ENCODE assay signal across 24 cellular contexts in the genomic region with DNA sequence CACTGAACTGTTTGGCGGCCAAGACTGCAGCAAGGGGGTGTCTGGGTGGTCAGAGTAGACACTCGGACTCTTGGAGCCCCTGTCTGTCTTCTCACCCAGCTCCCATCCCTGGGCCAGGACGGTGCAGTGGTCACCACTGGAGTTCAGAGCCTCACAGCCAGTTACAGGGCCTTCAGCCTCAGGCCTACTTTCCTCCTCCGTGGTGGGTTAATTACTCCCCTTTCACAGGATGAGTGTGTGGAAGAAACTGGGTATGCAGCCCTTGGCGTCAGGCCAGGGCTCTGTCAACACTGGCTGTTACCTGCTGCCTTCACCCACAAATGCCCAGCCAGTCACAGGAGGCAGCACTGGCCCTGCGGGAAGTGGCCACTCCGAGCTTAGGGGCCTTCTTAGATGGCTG. TPM values are rescaled to one million over a fixed set of nuclear protein-coding genes. Genes with fewer than 3 reads are reported as not detected.
DNase-seq lines count a peak whose midpoint lies in the region; FAIRE-seq and TF ChIP-seq lines count a peak whose summit lies in the region.
"Had no signal": no experiment of that assay in that cellular context is flagged by ENCODE, and none has a peak within 500 bp of the region (broad histone marks: within the 10 kb centered on the region; RNA-seq: fewer than 3 reads in every experiment).

No MANE protein-coding gene starts in this region.

- H2BK12ac ChIP-seq in H1 (ENCODE audit: low read depth, low read length): no peak overlapping the region

- 89% methylated on average over 7 of the region's 7 CpGs; no CpG with 5 or more reads in 1 of the 2 experiments for WGBS in H1 (ENCODE audit: extremely low coverage in 1 of 2, insufficient coverage in 1 of 2, insufficient read length in 1 of 2, insufficient replicate concordance in 2 of 2, low coverage in 1 of 2, low lambda C conversion rate in 2 of 2, missing lambda C conversion rate in 1 of 2), 2 experiments

- peak overlapping the region; percentile 63; the same call in 1 of the 2 replicates for H4K8ac ChIP-seq in H1 (ENCODE audit: extremely low read depth, insufficient read depth, low read length)

- peaks cover 0 to 11% (median 2%) of the 10 kb centered on the region in 4 experiments; a peak in 4 of 7 replicates for H3K4me1 ChIP-seq in H1 (replicated peaks in 1 of 4; ENCODE audit: control insufficient read depth in 3 of 4, insufficient read depth in 4 of 4, low read length in 3 of 4)
- H3K4me1 ChIP-seq in Karpas-422 (ENCODE audit: low read length): peaks cover 22% of the 10 kb centered on the region

- H3K14ac ChIP-seq in H1 (ENCODE audit: insufficient read length): no peak overlapping the region

- peak overlapping the region; percentile 55 for H4K91ac ChIP-seq in H1 (replicated peaks; ENCODE audit: insufficient read length, low read length)

- H3K4me2 ChIP-seq in H1 (ENCODE audit: insufficient read depth in 1 of 2, low read depth in 2 of 2, low read length in 2 of 2) (no peak overlapping the region; a peak in 1 of 4 replicates), Karpas-422 (ENCODE audit: low read depth, low read length, poor library complexity, severe bottlenecking) (no peak overlapping the region)

- H3K4me3 ChIP-seq in H1 (ENCODE audit: extremely low read depth in 1 of 4, insufficient read depth in 2 of 4, low read depth in 3 of 4, low read length in 4 of 4) (no peak overlapping the region), Karpas-422 (ENCODE audit: low read length) (no peak overlapping the region)
- H3K4me3 ChIP-seq: mucosa of descending colon, spleen had no signal

- H3K56ac ChIP-seq in H1 (replicated peaks; ENCODE audit: insufficient read length, low read depth, low read length): no peak overlapping the region

- H3K36me3 ChIP-seq in H1 (ENCODE audit: control insufficient read depth in 2 of 4, insufficient read depth in 4 of 4, low read length in 3 of 4): peaks cover 8 to 13% (median 11%) of the 10 kb centered on the region in 4 experiments; a peak in 7 of 8 replicates
- H3K36me3 ChIP-seq in Karpas-422 (ENCODE audit: insufficient read depth, low read length): peaks cover 15% of the 10 kb centered on the region

- no peak overlapping the region for H3K18ac ChIP-seq in H1 (ENCODE audit: extremely low read depth, low read length)

- H3K9ac ChIP-seq in H1 (replicated peaks in 1 of 4; ENCODE audit: extremely low read depth in 1 of 4, low read depth in 3 of 4, low read length in 3 of 4): no peak overlapping the region
- no peak overlapping the region for H3K9ac ChIP-seq in Karpas-422 (ENCODE audit: low read length)

- H3K9me2 ChIP-seq in Karpas-422 (replicated peaks; ENCODE audit: insufficient read depth, low read length): no peaks in the 10 kb centered on the region

- H4K20me1 ChIP-seq in H1 (replicated peaks in 1 of 2; ENCODE audit: control insufficient read depth in 1 of 2, insufficient read depth in 2 of 2, low read length in 2 of 2): peaks cover 12 to 17% of the 10 kb centered on the region in 2 experiments
- peaks cover 12% of the 10 kb centered on the region; the same call in 1 of the 2 replicates for H4K20me1 ChIP-seq in Karpas-422 (ENCODE audit: insufficient read depth, low read depth, low read length)

- no peak overlapping the region for H2BK20ac ChIP-seq in H1 (ENCODE audit: low read length)

- no peak overlapping the region for H3K23ac ChIP-seq in H1 (ENCODE audit: insufficient read length)

- peaks cover 4% of the 10 kb centered on the region; the same call in 1 of the 2 replicates for H3K79me1 ChIP-seq in H1 (ENCODE audit: low read depth, low read length)

- POLR2A ChIA-PET in H1 (lab: Charles Lee; ENCODE audit: partially characterized antibody): interaction anchor here (1.0 to 3.6 kb wide), 2 partner anchors 36 to 37 kb away, joined by 4 to 12 read pairs; a partner anchor contains a TSS

- no peak for FAIRE-seq in H1 (lab: Jason Lieb, UNC)

- peak overlapping the region; percentile 65; the same call in 1 of the 2 replicates for H2BK15ac ChIP-seq in H1 (ENCODE audit: low read length)

- no peaks in the 10 kb centered on the region for H3K9me3 ChIP-seq in H1 (ENCODE audit: insufficient read depth in 2 of 2, low read depth in 1 of 2, low read length in 1 of 2)
- H3K9me3 ChIP-seq in Karpas-422 (ENCODE audit: low read length): no peaks in the 10 kb centered on the region
- H3K9me3 ChIP-seq: mucosa of descending colon, spleen had no signal

- no peak overlapping the region for H4K5ac ChIP-seq in H1 (ENCODE audit: insufficient read length, low read depth, low read length)

- H2AFZ ChIP-seq in H1 (ENCODE audit: low read length) (no peak overlapping the region), Karpas-422 (ENCODE audit: low read length) (no peak overlapping the region)

- peaks cover 0 to 3% (median 0%) of the 10 kb centered on the region in 4 experiments; a peak in 2 of 7 replicates for H3K27me3 ChIP-seq in H1 (replicated peaks in 1 of 4; ENCODE audit: control insufficient read depth in 3 of 4, extremely low read depth in 1 of 4, insufficient read depth in 3 of 4, low read length in 3 of 4)
- no peaks in the 10 kb centered on the region for H3K27me3 ChIP-seq in Karpas-422 (ENCODE audit: low read length)

- H3K4ac ChIP-seq in H1 (replicated peaks; ENCODE audit: insufficient read length, low read depth, low read length): peak overlapping the region; percentile 59

- no peak overlapping the region for H2AK5ac ChIP-seq in H1 (ENCODE audit: low read depth, low read length)

- TF ChIP-seq CTCF in C4-2B (conservative IDR thresholded peaks at IDR 0.05): no peak
- TF ChIP-seq CTCF in H1 (IDR thresholded peaks at IDR 0.05; ENCODE audit: control extremely low read depth in 1 of 3, insufficient read depth in 1 of 3, low read depth in 1 of 3, low read length in 3 of 3): no peak

- TF ChIP-seq RAD21 in H1 (IDR thresholded peaks at IDR 0.05 in 1 of 2, conservative IDR thresholded peaks at IDR 0.05 in 1 of 2; ENCODE audit: low read depth in 2 of 2, low read length in 2 of 2): no peak

- peak; percentile 24 to 51 for DNase-seq in NCI-H2081 (lab: John Stamatoyannopoulos, UW)
- no peak for DNase-seq in NCI-H2081 treated with DMSO at 0.1 percent for 48 hours (lab: John Stamatoyannopoulos, UW)
- DNase-seq in NCI-H1417 treated with DMSO at 0.1 percent for 48 hours (lab: John Stamatoyannopoulos, UW): peak; percentile 26
- DNase-seq in H1 (ENCODE audit: low read depth in 1 of 2, low spot score in 2 of 2): no peak
- no peak for DNase-seq in Karpas-422
- no peak for DNase-seq in hypothalamus (lab: John Stamatoyannopoulos, UW)
- DNase-seq in dermis blood vessel endothelial cell: no peak
- DNase-seq: activated CD8-positive, alpha-beta T cell treated with anti-CD3 and anti-CD28 coated beads, Interleukin-2, amount 10 ng/mL, durations not matched to agents 7 days and 5 days; activated T-cell treated with anti-CD3 and anti-CD28 coated beads, Interleukin-2, amount 50 U/mL, for 4 hours; DND-41; effector memory CD8-positive, alpha-beta T cell; HFFc6; mucosa of descending colon; NCI-H446 treated with DMSO at 0.1 percent for 48 hours; Right ventricle myocardium superior; spleen; stimulated activated CD8-positive, alpha-beta memory T cell treated with anti-CD3 and anti-CD28 coated beads, Interleukin-4, amount 100 ng/mL, for 48 hours; T-helper 1 cell had no signal

- no peak overlapping the region for H2BK5ac ChIP-seq in H1 (ENCODE audit: low read depth, low read length)

- peak overlapping the region; percentile 33 for H2BK120ac ChIP-seq in H1 (replicated peaks; ENCODE audit: low read depth, low read length)

- peaks cover 7% of the 10 kb centered on the region; the same call in 1 of the 2 replicates for H3K23me2 ChIP-seq in H1 (ENCODE audit: low read depth, low read length)

- no peak for TF ChIP-seq EP300 in H1 (IDR thresholded peaks at IDR 0.05; ENCODE audit: borderline replicate concordance in 1 of 2, low read depth in 2 of 2, low read length in 2 of 2)

- CTCF ChIA-PET in H1 (lab: Charles Lee; ENCODE audit: partially characterized antibody): interaction anchor here (0.8 to 3.6 kb wide), 6 partner anchors 11 to 63 kb away, joined by 3 to 18 read pairs (median 4); no protein-coding TSS in a partner anchor

- H3K27ac ChIP-seq in C4-2B: peak overlapping the region; percentile 96; the same call in 1 of the 2 replicates
- H3K27ac ChIP-seq in H1 (ENCODE audit: low read depth, low read length): no peak overlapping the region
- no peak overlapping the region for H3K27ac ChIP-seq in Karpas-422 (ENCODE audit: low read length)
- H3K27ac ChIP-seq: spleen had no signal

- no peak for TF ChIP-seq POLR2A in H1 (IDR thresholded peaks at IDR 0.05; ENCODE audit: control extremely low read depth in 1 of 2, low read depth in 2 of 2, low read length in 2 of 2)

- peaks cover 10 to 28% of the 10 kb centered on the region in 2 experiments for H3K79me2 ChIP-seq in H1 (ENCODE audit: control insufficient read depth in 1 of 2, insufficient read depth in 2 of 2, low read length in 2 of 2)
- H3K79me2 ChIP-seq in Karpas-422 (ENCODE audit: low read length): peaks cover 30% of the 10 kb centered on the region

RNA-seq across cellular contexts. Expression of a gene that starts 1.8 kb away (rescaled TPM):
- total RNA-seq in H1 (2021; fragmentation: NEBNext Ultra II Directional; extraction: Animal tissue kit (Norgen Biotek cat#: 25700)): 66.0 and 66.1 TPM in 2 replicates
- 32.8 and 38.3 TPM in 2 replicates for polyA plus RNA-seq in H1 (2011; rRNA removed)
- 41.4 TPM for polyA plus RNA-seq in H1 (2011; cell fraction: cytosol; rRNA removed)
- polyA plus RNA-seq in H1 (2011; cell fraction: nucleus; rRNA removed): 41.1 TPM
- 46.9 to 54.7 TPM (median 49.9 TPM) in 4 replicates for polyA plus RNA-seq in H1 (2012, experiment 1 of 2)
- polyA plus RNA-seq in H1 (2012, experiment 2 of 2): 35.5 TPM
- 44.4 TPM for polyA plus RNA-seq in H1 (2013, experiment 1 of 2)
- 44.2 TPM for polyA plus RNA-seq in H1 (2013, experiment 2 of 2)
- 42.5 and 44.7 TPM in 2 replicates for polyA minus RNA-seq in H1 (2011; rRNA and poly(A)+ RNA removed)
- 40.8 TPM for polyA minus RNA-seq in H1 (2011; cell fraction: cytosol; rRNA and poly(A)+ RNA removed)
- polyA minus RNA-seq in H1 (2011; cell fraction: nucleus; rRNA and poly(A)+ RNA removed): 22.0 TPM
- total RNA-seq in Karpas-422 (2014; rRNA removed; shearing (Covaris generic); ENCODE audit: low replicate concordance): 24.1 and 27.1 TPM in 2 replicates
- total RNA-seq in dermis blood vessel endothelial cell: 18.4 and 28.1 TPM in 2 replicates

RNA-seq across cellular contexts. Expression of a gene that starts 18.0 kb away (rescaled TPM):
- 0.41 TPM in 1 of 2 replicates, not detected in the other for total RNA-seq in H1 (2021; fragmentation: NEBNext Ultra II Directional; extraction: Animal tissue kit (Norgen Biotek cat#: 25700))
- 0.11 and 0.16 TPM in 2 replicates for polyA plus RNA-seq in H1 (2011; rRNA removed)
- polyA plus RNA-seq in H1 (2011; cell fraction: cytosol; rRNA removed): 0.16 TPM
- polyA plus RNA-seq in H1 (2011; cell fraction: nucleus; rRNA removed): 0.77 TPM
- polyA plus RNA-seq in H1 (2012, experiment 1 of 2): 0.19 TPM in 1 of 4 replicates, not detected in the others
- not detected for polyA plus RNA-seq in H1 (2012, experiment 2 of 2)
- polyA plus RNA-seq in H1 (2013, experiment 1 of 2): 0.06 TPM
- 0.06 TPM for polyA plus RNA-seq in H1 (2013, experiment 2 of 2)
- polyA minus RNA-seq in H1 (2011; rRNA and poly(A)+ RNA removed): not detected in 2 replicates
- not detected for polyA minus RNA-seq in H1 (2011; cell fraction: cytosol; rRNA and poly(A)+ RNA removed)
- polyA minus RNA-seq in H1 (2011; cell fraction: nucleus; rRNA and poly(A)+ RNA removed): not detected
- 10.7 and 23.3 TPM in 2 replicates for total RNA-seq in Karpas-422 (2014; rRNA removed; shearing (Covaris generic); ENCODE audit: low replicate concordance)
- not detected in 2 replicates for total RNA-seq in dermis blood vessel endothelial cell
- total RNA-seq: A172; activated T-cell treated with anti-CD3 and anti-CD28 coated beads, Interleukin-2, amount 50 U/mL, for 4 hours; HFFc6; left lobe of liver; urinary bladder had no signal
- polyA plus RNA-seq: IgD-negative memory B cell had no signal

RNA-seq across cellular contexts. Expression of a gene that starts 36.6 kb away (rescaled TPM):
- total RNA-seq in H1 (2021; fragmentation: NEBNext Ultra II Directional; extraction: Animal tissue kit (Norgen Biotek cat#: 25700)): 6.6 and 6.9 TPM in 2 replicates
- polyA plus RNA-seq in H1 (2011; rRNA removed): 17.0 and 21.9 TPM in 2 replicates
- polyA plus RNA-seq in H1 (2011; cell fraction: cytosol; rRNA removed): 13.2 TPM
- polyA plus RNA-seq in H1 (2011; cell fraction: nucleus; rRNA removed): 27.5 TPM
- polyA plus RNA-seq in H1 (2012, experiment 1 of 2): 4.5 to 10.2 TPM (median 8.1 TPM) in 4 replicates
- polyA plus RNA-seq in H1 (2012, experiment 2 of 2): 6.7 TPM
- 8.1 TPM for polyA plus RNA-seq in H1 (2013, experiment 1 of 2)
- 5.9 TPM for polyA plus RNA-seq in H1 (2013, experiment 2 of 2)
- 5.3 and 5.5 TPM in 2 replicates for polyA minus RNA-seq in H1 (2011; rRNA and poly(A)+ RNA removed)
- 4.3 TPM for polyA minus RNA-seq in H1 (2011; cell fraction: cytosol; rRNA and poly(A)+ RNA removed)
- 7.0 TPM for polyA minus RNA-seq in H1 (2011; cell fraction: nucleus; rRNA and poly(A)+ RNA removed)
- total RNA-seq in Karpas-422 (2014; rRNA removed; shearing (Covaris generic); ENCODE audit: low replicate concordance): not detected in 2 replicates
- not detected in 2 replicates for total RNA-seq in dermis blood vessel endothelial cell
- total RNA-seq: A172; activated CD8-positive, alpha-beta T cell treated with anti-CD3 and anti-CD28 coated beads, Interleukin-2, amount 10 ng/mL, durations not matched to agents 7 days and 5 days; activated naive CD4-positive, alpha-beta T cell treated with anti-CD3 and anti-CD28 coated beads, Interleukin-2, amount 50 U/mL, for 72 hours; activated T-cell treated with anti-CD3 and anti-CD28 coated beads, Interleukin-2, amount 50 U/mL, for 4 hours; HFFc6; left lobe of liver; Right ventricle myocardium superior; spleen had no signal
- polyA plus RNA-seq: IgD-negative memory B cell had no signal

RNA-seq across cellular contexts. Expression of a gene that starts 54.9 kb away (rescaled TPM):
- 93.0 and 100 TPM in 2 replicates for total RNA-seq in H1 (2021; fragmentation: NEBNext Ultra II Directional; extraction: Animal tissue kit (Norgen Biotek cat#: 25700))
- polyA plus RNA-seq in H1 (2011; rRNA removed): 93.7 and 136 TPM in 2 replicates
- polyA plus RNA-seq in H1 (2011; cell fraction: cytosol; rRNA removed): 110 TPM
- 723 TPM for polyA plus RNA-seq in H1 (2011; cell fraction: nucleus; rRNA removed)
- 84.2 to 119 TPM (median 111 TPM) in 4 replicates for polyA plus RNA-seq in H1 (2012, experiment 1 of 2)
- polyA plus RNA-seq in H1 (2012, experiment 2 of 2): 65.8 TPM
- 59.7 TPM for polyA plus RNA-seq in H1 (2013, experiment 1 of 2)
- polyA plus RNA-seq in H1 (2013, experiment 2 of 2): 49.0 TPM
- polyA minus RNA-seq in H1 (2011; rRNA and poly(A)+ RNA removed): 37.5 and 49.1 TPM in 2 replicates
- polyA minus RNA-seq in H1 (2011; cell fraction: cytosol; rRNA and poly(A)+ RNA removed): 44.3 TPM
- 123 TPM for polyA minus RNA-seq in H1 (2011; cell fraction: nucleus; rRNA and poly(A)+ RNA removed)
- total RNA-seq in Karpas-422 (2014; rRNA removed; shearing (Covaris generic); ENCODE audit: low replicate concordance): 49.2 and 61.3 TPM in 2 replicates
- total RNA-seq in dermis blood vessel endothelial cell: 60.0 and 70.8 TPM in 2 replicates

Comparison
In these comparisons a context has a peak if more than half of its experiments do, and no peak if none do; other contexts are left out.
1. DNase-seq: peak in NCI-H2081 (2 of 2) and NCI-H1417 treated with DMSO at 0.1 percent for 48 hours (single experiment); none in NCI-H2081 treated with DMSO at 0.1 percent for 48 hours (single experiment), H1 (0 of 2), Karpas-422 (single experiment), hypothalamus (0 of 51) and dermis blood vessel endothelial cell (single experiment).